12 cellular contexts compared by ENCODE assay signal in genomic region chr6:129750390-129750789, GRCh38. TPM values are rescaled to one million over a fixed set of nuclear protein-coding genes. Genes with fewer than 3 reads are reported as not detected.
DNase-seq lines count a peak whose midpoint lies in the region; ATAC-seq, FAIRE-seq and TF ChIP-seq lines count a peak whose summit lies in the region.
"Had no signal": no experiment of that assay in that cellular context is flagged by ENCODE, and none has a peak within 500 bp of the region (broad histone marks: within the 10 kb centered on the region; RNA-seq: fewer than 3 reads in every experiment).

No MANE protein-coding gene starts in this region.

- no peak overlapping the region for H2AK5ac ChIP-seq in H9 (ENCODE audit: insufficient read length, low read length)

- no peaks in the 10 kb centered on the region for H4K20me1 ChIP-seq in H9 (ENCODE audit: control insufficient read depth, insufficient read depth, insufficient read length)

- H3K4me3 ChIP-seq in Peyer's patch (no peak overlapping the region), spleen (no peak overlapping the region)

- H3K56ac ChIP-seq in H9 (ENCODE audit: insufficient read length, low read depth, low read length): no peak overlapping the region

- H3K9ac ChIP-seq in H9 (ENCODE audit: extremely low read depth, insufficient read length, low read length): no peak overlapping the region

- no peak overlapping the region for H3K4ac ChIP-seq in H9 (ENCODE audit: low read depth, low read length)

- ATAC-seq in HG02981 (IDR thresholded peaks at IDR 0.05; ENCODE audit: unreplicated experiment): no peak

- no peak overlapping the region for H2BK5ac ChIP-seq in H9 (ENCODE audit: insufficient read length, low read length)

- H2BK15ac ChIP-seq in H9 (ENCODE audit: low read depth, low read length): no peak overlapping the region

- H3K27ac Mint-ChIP-seq in activated CD4-positive, alpha-beta T cell treated with anti-CD3 and anti-CD28 coated beads, Interleukin-2, amount 10 ng/mL, durations not matched to agents 7 days and 5 days: peak overlapping the region; percentile 88
- H3K27ac Mint-ChIP-seq in H9: no peak overlapping the region
- H3K27ac Mint-ChIP-seq: dendritic cell treated with granulocyte-macrophage colony-stimulating factor and Interleukin-4, amounts not matched to agents 40 ng/mL and 50 ng/mL, for 4 days had no signal

- H3K4me2 ChIP-seq in H9 (ENCODE audit: insufficient read depth, insufficient read length, low read length): no peak overlapping the region

- H3K27me3 ChIP-seq in Peyer's patch (no peaks in the 10 kb centered on the region), spleen (replicated peaks in 1 of 7) (no peaks in the 10 kb centered on the region), H9 (ENCODE audit: insufficient read depth, low read length) (no peaks in the 10 kb centered on the region)

- CTCF ChIA-PET in activated CD4-positive, alpha-beta T cell treated with anti-CD3 and anti-CD28 coated beads, Interleukin-2, amount 10 ng/mL, durations not matched to agents 7 days and 5 days (lab: Charles Lee): interaction anchor here (1.3 to 2.3 kb wide), 3 partner anchors 8 to 54 kb away, joined by 3 to 9 read pairs (median 3); no protein-coding TSS in a partner anchor

- TF ChIP-seq POLR2A in Peyer's patch (IDR thresholded peaks at IDR 0.05) (no peak), spleen (IDR thresholded peaks at IDR 0.05) (no peak)

- H3K4me1 ChIP-seq in Peyer's patch: peaks cover 0 to 11% (median 5%) of the 10 kb centered on the region in 4 donors
- H3K4me1 ChIP-seq in spleen: peaks cover 28 to 55% (median 46%) of the 10 kb centered on the region in 6 donors
- H3K4me1 ChIP-seq in H9 (ENCODE audit: insufficient read depth, low read length): no peaks in the 10 kb centered on the region

- no peak overlapping the region for H2BK12ac ChIP-seq in H9 (ENCODE audit: insufficient read length, low read depth, low read length)

- no peaks in the 10 kb centered on the region for H3K23me2 ChIP-seq in H9 (ENCODE audit: insufficient read length, low read depth, low read length, poor library complexity, severe bottlenecking)

- H3K27ac ChIP-seq in Peyer's patch (peak overlapping the region; percentile 48 to 74 (median 62)), spleen (peak overlapping the region; percentile 64 to 87 (median 76)), H9 (ENCODE audit: insufficient read length, low read depth, low read length) (no peak overlapping the region)

- no peak overlapping the region for H2BK20ac ChIP-seq in H9 (ENCODE audit: low read depth, low read length, poor library complexity, severe bottlenecking)

- H3K18ac ChIP-seq in H9 (ENCODE audit: insufficient read length, low read depth, low read length): no peak overlapping the region

- H4K8ac ChIP-seq in H9 (replicated peaks; ENCODE audit: insufficient read length, low read depth, low read length): no peak overlapping the region

- H3K9me3 Mint-ChIP-seq in activated CD4-positive, alpha-beta T cell treated with anti-CD3 and anti-CD28 coated beads, Interleukin-2, amount 10 ng/mL, durations not matched to agents 7 days and 5 days: peaks cover 6% of the 10 kb centered on the region
- no peaks in the 10 kb centered on the region for H3K9me3 Mint-ChIP-seq in H9
- H3K9me3 Mint-ChIP-seq: dendritic cell treated with granulocyte-macrophage colony-stimulating factor and Interleukin-4, amounts not matched to agents 40 ng/mL and 50 ng/mL, for 4 days had no signal

- H4K5ac ChIP-seq in H9 (ENCODE audit: insufficient read length, low read depth, low read length): no peak overlapping the region

- no peaks in the 10 kb centered on the region for H3K79me1 ChIP-seq in H9 (ENCODE audit: insufficient read depth, low read depth, low read length, poor library complexity, severe bottlenecking)

- no peak overlapping the region for H3K14ac ChIP-seq in H9 (ENCODE audit: insufficient read depth, low read length)

- whole genome bisulfite sequencing in spleen, 5 donors: 19 to 31% (median 20%) methylated on average over 2 of the region's 2 CpGs
- no CpG with 5 or more reads among the region's 2 CpGs for WGBS in H9 (ENCODE audit: extremely low coverage, insufficient read length, low lambda C conversion rate)

- no peak overlapping the region for H2BK120ac ChIP-seq in H9 (ENCODE audit: low read depth, low read length, poor library complexity, severe bottlenecking)

- FAIRE-seq in urothelium cell line (lab: Jason Lieb, UNC): no peak
- FAIRE-seq: H1 had no signal

- H3K9me3 ChIP-seq in Peyer's patch (no peaks in the 10 kb centered on the region), spleen (no peaks in the 10 kb centered on the region), H9 (ENCODE audit: control insufficient read depth, low read depth, low read length) (no peaks in the 10 kb centered on the region)

- no peak overlapping the region for H2AFZ ChIP-seq in H9 (ENCODE audit: low read length)

- no peak overlapping the region for H4K91ac ChIP-seq in H9 (ENCODE audit: insufficient read length, low read depth, low read length)

- H3K36me3 Mint-ChIP-seq in activated CD4-positive, alpha-beta T cell treated with anti-CD3 and anti-CD28 coated beads, Interleukin-2, amount 10 ng/mL, durations not matched to agents 7 days and 5 days (ENCODE audit: low read depth): peaks cover 2% of the 10 kb centered on the region
- H3K36me3 Mint-ChIP-seq in H9 (ENCODE audit: insufficient read depth in 1 of 3, low read depth in 3 of 3): no peaks in the 10 kb centered on the region

- H3K4me1 Mint-ChIP-seq in activated CD4-positive, alpha-beta T cell treated with anti-CD3 and anti-CD28 coated beads, Interleukin-2, amount 10 ng/mL, durations not matched to agents 7 days and 5 days: peaks cover 50% of the 10 kb centered on the region
- peaks cover 2 to 3% of the 10 kb centered on the region in 2 experiments; a peak in 1 of 4 replicates for H3K4me1 Mint-ChIP-seq in H9

- H3K36me3 ChIP-seq in Peyer's patch (no peaks in the 10 kb centered on the region), spleen (no peaks in the 10 kb centered on the region)

- H3T11ph ChIP-seq in H9 (ENCODE audit: low read length): no peak overlapping the region

- no peaks in the 10 kb centered on the region for H3K79me2 ChIP-seq in H9 (ENCODE audit: insufficient read depth, low read length)

- no peaks in the 10 kb centered on the region for H3K27me3 Mint-ChIP-seq in activated CD4-positive, alpha-beta T cell treated with anti-CD3 and anti-CD28 coated beads, Interleukin-2, amount 10 ng/mL, durations not matched to agents 7 days and 5 days
- no peaks in the 10 kb centered on the region for H3K27me3 Mint-ChIP-seq in H9 (ENCODE audit: low read depth)
- H3K27me3 Mint-ChIP-seq: dendritic cell treated with granulocyte-macrophage colony-stimulating factor and Interleukin-4, amounts not matched to agents 40 ng/mL and 50 ng/mL, for 4 days had no signal

- TF ChIP-seq CTCF in Peyer's patch (IDR thresholded peaks at IDR 0.05) (no peak), spleen (IDR thresholded peaks at IDR 0.05 in 8 of 11, conservative IDR thresholded peaks at IDR 0.05 in 3 of 11) (no peak), H9 (conservative IDR thresholded peaks at IDR 0.05) (no peak)

- H3K4me3 Mint-ChIP-seq in activated CD4-positive, alpha-beta T cell treated with anti-CD3 and anti-CD28 coated beads, Interleukin-2, amount 10 ng/mL, durations not matched to agents 7 days and 5 days: peak overlapping the region; percentile 52
- no peak overlapping the region for H3K4me3 Mint-ChIP-seq in H9
- H3K4me3 Mint-ChIP-seq: dendritic cell treated with granulocyte-macrophage colony-stimulating factor and Interleukin-4, amounts not matched to agents 40 ng/mL and 50 ng/mL, for 4 days had no signal

- H3K23ac ChIP-seq in H9 (ENCODE audit: insufficient read length, low read depth, low read length): no peak overlapping the region

- intact Hi-C loops in spleen (cut with DNase I; ENCODE audit: low total_unique reads): no loop called here

- POLR2A ChIA-PET in activated CD4-positive, alpha-beta T cell treated with anti-CD3 and anti-CD28 coated beads, Interleukin-2, amount 10 ng/mL, durations not matched to agents 7 days and 5 days (lab: Charles Lee): interaction anchor here (0.5 kb wide), 1 partner anchor 205 kb away, joined by 3 read pairs; no protein-coding TSS in a partner anchor

- no peak for DNase-seq in activated CD4-positive, alpha-beta T cell treated with anti-CD3 and anti-CD28 coated beads, Interleukin-2, amount 10 ng/mL, durations not matched to agents 7 days and 5 days
- no peak for DNase-seq in activated CD4-positive, alpha-beta T cell treated with anti-CD3 and anti-CD28 coated beads, Interleukin-2, amount 50 U/mL, for 4 hours
- DNase-seq in Peyer's patch: no peak
- peak; percentile 44 for DNase-seq in dermis blood vessel endothelial cell
- DNase-seq in spleen: no peak
- no peak for DNase-seq in urothelium cell line (ENCODE audit: low spot score)
- DNase-seq in H9: no peak
- DNase-seq: activated T-cell treated with anti-CD3 and anti-CD28 coated beads, Interleukin-2, amount 50 U/mL, for 1 hour; NCI-H526 treated with DMSO at 0.1 percent for 48 hours had no signal

RNA-seq across cellular contexts. Expression of gene ARHGAP18, which starts 40.4 kb away (rescaled TPM):
- total RNA-seq in activated CD4-positive, alpha-beta T cell treated with anti-CD3 and anti-CD28 coated beads, Interleukin-2, amount 10 ng/mL, durations not matched to agents 7 days and 5 days: 1 to 10 TPM; 7.5 to 8.1 TPM
- total RNA-seq in Peyer's patch (10 to 100 TPM; 26.1 to 45.4 (median 33.5) TPM), dermis blood vessel endothelial cell (110 and 119 TPM in 2 replicates), spleen (10 to 100 TPM; 13.0 to 18.7 (median 16.1) TPM), H9 (2021) (2.0 and 2.4 TPM in 2 replicates)
- polyA plus RNA-seq in spleen: 1 to 10 TPM; 4.6 to 5.6 (median 5.0) TPM
